ENCODE assay signal across 8 cellular contexts in genomic region chr19:45884682-45885555, GRCh38. TPM values are rescaled to one million over a fixed set of nuclear protein-coding genes. Genes with fewer than 3 reads are reported as not detected.
A peak's percentile ranks its signal among the peaks of the same experiment; 100 is the strongest.
DNase-seq lines count a peak whose midpoint lies in the region; ATAC-seq and TF ChIP-seq lines count a peak whose summit lies in the region.

No MANE protein-coding gene starts in this region.

- no peaks in the 10 kb centered on the region for H3K9me3 ChIP-seq in CD4-positive, alpha-beta memory T cell (ENCODE audit: control insufficient read depth in 1 of 2, low read length in 2 of 2)
- no peaks in the 10 kb centered on the region for H3K9me3 ChIP-seq in skeletal muscle satellite cell (replicated peaks; ENCODE audit: low read length)

- peak overlapping the region; percentile 10 to 75 (median 58) for H3K4me3 Mint-ChIP-seq in CD4-positive, alpha-beta memory T cell
- H3K4me3 Mint-ChIP-seq in activated B cell treated with CpG ODN at 0.5 μM for 24 hours = peak overlapping the region; percentile 46

- no peak for DNase-seq in CD4-positive, alpha-beta memory T cell
- DNase-seq in activated B cell treated with CpG ODN at 0.5 μM for 24 hours (peak; percentile 21), foreskin fibroblast (peak in 1 of 2 donors; percentile 36), cortex of kidney (lab: John Stamatoyannopoulos, UW) (no peak), DMS114 treated with DMSO at 0.1 percent for 48 hours (lab: John Stamatoyannopoulos, UW; ENCODE audit: unreplicated experiment) (no peak)
- DNase-seq in activated CD4-positive, CD25-positive, alpha-beta regulatory T cell (lab: John Stamatoyannopoulos, UW) = no peak

- H3K27me3 ChIP-seq in CD4-positive, alpha-beta memory T cell (ENCODE audit: insufficient read depth, low read length) = no peaks in the 10 kb centered on the region
- no peaks in the 10 kb centered on the region for H3K27me3 ChIP-seq in skeletal muscle satellite cell (ENCODE audit: control insufficient read depth, insufficient read depth, low read length)

- H3K27ac ChIP-seq in CD4-positive, alpha-beta memory T cell (ENCODE audit: low read depth, low read length) = peak overlapping the region; percentile 68

- H3K4me1 Mint-ChIP-seq in CD4-positive, alpha-beta memory T cell = peaks cover 12 to 39% (median 22%) of the 10 kb centered on the region in 4 donors
- peaks cover 33% of the 10 kb centered on the region for H3K4me1 Mint-ChIP-seq in activated B cell treated with CpG ODN at 0.5 μM for 24 hours

- POLR2A ChIA-PET in CD4-positive, alpha-beta memory T cell (lab: Charles Lee; ENCODE audit: partially characterized antibody) = interaction anchor here (0.8 to 4.8 kb wide), 8 partner anchors 8 to 193 kb away, joined by 3 to 83 read pairs (median 4); partner anchors contain the start of genes CCDC61, FOXA3, MYPOP and QPCTL
- POLR2A ChIA-PET in activated B cell treated with CpG ODN at 0.5 μM for 24 hours (lab: Charles Lee) = interaction anchor here (0.6 to 5.0 kb wide), 4 partner anchors 14 to 67 kb away, joined by 3 to 60 read pairs (median 20); partner anchors contain the start of genes FOXA3, MYPOP and SYMPK

- TF ChIP-seq CTCF in activated B cell treated with CpG ODN at 0.5 μM for 24 hours (IDR thresholded peaks at IDR 0.05) = no peak
- no peak for TF ChIP-seq CTCF in foreskin fibroblast (IDR thresholded peaks at IDR 0.05; ENCODE audit: low read depth, low read length)

- H3K4me3 ChIP-seq in CD4-positive, alpha-beta memory T cell (ENCODE audit: low read length in 2 of 2) = peak overlapping the region in 1 of 2 donors; percentile 65
- peak overlapping the region; percentile 69 to 79 for H3K4me3 ChIP-seq in foreskin fibroblast (ENCODE audit: low read depth in 1 of 2, low read length in 2 of 2)
- H3K4me3 ChIP-seq in skeletal muscle satellite cell (ENCODE audit: low read length) = peak overlapping the region; percentile 74

- CTCF ChIA-PET in CD4-positive, alpha-beta memory T cell (lab: Charles Lee; ENCODE audit: partially characterized antibody) = interaction anchor here (1.2 to 4.2 kb wide), 4 partner anchors 15 to 67 kb away, joined by 3 to 38 read pairs (median 14); partner anchors contain the start of genes FOXA3, MYPOP and SYMPK
- CTCF ChIA-PET in activated B cell treated with CpG ODN at 0.5 μM for 24 hours (lab: Charles Lee) = interaction anchor here (0.7 to 1.3 kb wide), 2 partner anchors 21 to 68 kb away, joined by 3 to 4 read pairs; no protein-coding TSS in a partner anchor

- no peaks in the 10 kb centered on the region for H3K36me3 ChIP-seq in CD4-positive, alpha-beta memory T cell (ENCODE audit: insufficient read depth, low read length)
- H3K36me3 ChIP-seq in skeletal muscle satellite cell (ENCODE audit: insufficient read depth, low read length) = peaks cover 8% of the 10 kb centered on the region

- H3K27ac Mint-ChIP-seq in CD4-positive, alpha-beta memory T cell = peak overlapping the region in 2 of 7 donors; percentile 36 to 68
- H3K27ac Mint-ChIP-seq in activated B cell treated with CpG ODN at 0.5 μM for 24 hours = no peak overlapping the region

- H3K4me2 ChIP-seq in skeletal muscle satellite cell (ENCODE audit: low read length) = peak overlapping the region; percentile 86

- no peaks in the 10 kb centered on the region for H3K9me3 Mint-ChIP-seq in CD4-positive, alpha-beta memory T cell
- H3K9me3 Mint-ChIP-seq in activated B cell treated with CpG ODN at 0.5 μM for 24 hours = no peaks in the 10 kb centered on the region

- H3K9ac ChIP-seq in skeletal muscle satellite cell (ENCODE audit: low read depth, low read length) = peak overlapping the region; percentile 87

- ATAC-seq in GM21825 (IDR thresholded peaks at IDR 0.05; ENCODE audit: unreplicated experiment) (peak; percentile 1), activated B cell treated with CpG ODN at 0.5 μM for 24 hours (ENCODE audit: low read depth) (no peak)

- peaks cover 40% of the 10 kb centered on the region for H3K4me1 ChIP-seq in CD4-positive, alpha-beta memory T cell (ENCODE audit: insufficient read depth, low read length)
- peaks cover 31% of the 10 kb centered on the region for H3K4me1 ChIP-seq in skeletal muscle satellite cell (ENCODE audit: control insufficient read depth, insufficient read depth, low read length)

- peaks cover 4 to 13% of the 10 kb centered on the region in 2 donors for H3K36me3 Mint-ChIP-seq in CD4-positive, alpha-beta memory T cell
- H3K36me3 Mint-ChIP-seq in activated B cell treated with CpG ODN at 0.5 μM for 24 hours (ENCODE audit: low read depth) = peaks cover 13% of the 10 kb centered on the region

- intact Hi-C loops in CD4-positive, alpha-beta memory T cell (cut with micrococcal nuclease) = loop anchor here (5.0 kb wide), 1 partner anchor 1597 kb away; the partner anchor contains the start of gene KPTN
- intact Hi-C loops in activated B cell treated with CpG ODN at 0.5 μM for 24 hours (cut with micrococcal nuclease) = loop anchor here (5.0 to 10.0 kb wide), 2 partner anchors 132 to 460 kb away; partner anchors contain the start of gene PPP5C

- peaks cover 0 to 3% of the 10 kb centered on the region in 2 donors for H3K27me3 Mint-ChIP-seq in CD4-positive, alpha-beta memory T cell
- H3K27me3 Mint-ChIP-seq in activated B cell treated with CpG ODN at 0.5 μM for 24 hours = peaks cover 2% of the 10 kb centered on the region

RNA-seq across cellular contexts. Expression of gene IRF2BP1, which starts 1.0 kb away (rescaled TPM):
- 10 to 100 TPM; 33.7 to 35.8 TPM for total RNA-seq in CD4-positive, alpha-beta memory T cell
- 1 to 10 TPM; 2.4 to 8.2 TPM for polyA plus RNA-seq in CD4-positive, alpha-beta memory T cell
- total RNA-seq in activated B cell treated with CpG ODN at 0.5 μM for 24 hours = 14.8 and 17.5 TPM in 2 replicates
- 18.3 and 24.2 TPM in 2 replicates for total RNA-seq in skeletal muscle satellite cell (2012; rRNA removed)

RNA-seq across cellular contexts. Expression of gene MYPOP, which starts 17.5 kb away (rescaled TPM):
- total RNA-seq in CD4-positive, alpha-beta memory T cell = 10 to 100 TPM; 12.9 to 15.1 TPM
- polyA plus RNA-seq in CD4-positive, alpha-beta memory T cell = under 1 TPM; 0.10 to 0.87 TPM
- total RNA-seq in activated B cell treated with CpG ODN at 0.5 μM for 24 hours = 5.6 and 6.0 TPM in 2 replicates
- 1.0 and 2.2 TPM in 2 replicates for total RNA-seq in skeletal muscle satellite cell (2012; rRNA removed)

RNA-seq across cellular contexts. Expression of gene FOXA3, which starts 20.8 kb away (rescaled TPM):
- total RNA-seq in CD4-positive, alpha-beta memory T cell = not detected
- not detected for polyA plus RNA-seq in CD4-positive, alpha-beta memory T cell
- not detected in 2 replicates for total RNA-seq in activated B cell treated with CpG ODN at 0.5 μM for 24 hours
- total RNA-seq in skeletal muscle satellite cell (2012; rRNA removed) = not detected in 2 replicates

RNA-seq across cellular contexts. Expression of gene SYMPK, which starts 22.0 kb away (rescaled TPM):
- 10 to 100 TPM; 93.9 to 98.2 TPM for total RNA-seq in CD4-positive, alpha-beta memory T cell
- 10 to 100 TPM in 1 of 2 donors, 1 to 10 TPM in 1; 6.0 to 17.5 TPM for polyA plus RNA-seq in CD4-positive, alpha-beta memory T cell
- total RNA-seq in activated B cell treated with CpG ODN at 0.5 μM for 24 hours = 131 and 150 TPM in 2 replicates
- total RNA-seq in skeletal muscle satellite cell (2012; rRNA removed) = 40.3 and 45.2 TPM in 2 replicates

RNA-seq across cellular contexts. Expression of gene NANOS2, which starts 29.7 kb away (rescaled TPM):
- total RNA-seq in CD4-positive, alpha-beta memory T cell = not detected
- polyA plus RNA-seq in CD4-positive, alpha-beta memory T cell = not detected
- total RNA-seq in activated B cell treated with CpG ODN at 0.5 μM for 24 hours = not detected in 2 replicates
- not detected in 2 replicates for total RNA-seq in skeletal muscle satellite cell (2012; rRNA removed)
